Comparison of ENCODE assay signal across 8 cellular contexts in the genomic region with DNA sequence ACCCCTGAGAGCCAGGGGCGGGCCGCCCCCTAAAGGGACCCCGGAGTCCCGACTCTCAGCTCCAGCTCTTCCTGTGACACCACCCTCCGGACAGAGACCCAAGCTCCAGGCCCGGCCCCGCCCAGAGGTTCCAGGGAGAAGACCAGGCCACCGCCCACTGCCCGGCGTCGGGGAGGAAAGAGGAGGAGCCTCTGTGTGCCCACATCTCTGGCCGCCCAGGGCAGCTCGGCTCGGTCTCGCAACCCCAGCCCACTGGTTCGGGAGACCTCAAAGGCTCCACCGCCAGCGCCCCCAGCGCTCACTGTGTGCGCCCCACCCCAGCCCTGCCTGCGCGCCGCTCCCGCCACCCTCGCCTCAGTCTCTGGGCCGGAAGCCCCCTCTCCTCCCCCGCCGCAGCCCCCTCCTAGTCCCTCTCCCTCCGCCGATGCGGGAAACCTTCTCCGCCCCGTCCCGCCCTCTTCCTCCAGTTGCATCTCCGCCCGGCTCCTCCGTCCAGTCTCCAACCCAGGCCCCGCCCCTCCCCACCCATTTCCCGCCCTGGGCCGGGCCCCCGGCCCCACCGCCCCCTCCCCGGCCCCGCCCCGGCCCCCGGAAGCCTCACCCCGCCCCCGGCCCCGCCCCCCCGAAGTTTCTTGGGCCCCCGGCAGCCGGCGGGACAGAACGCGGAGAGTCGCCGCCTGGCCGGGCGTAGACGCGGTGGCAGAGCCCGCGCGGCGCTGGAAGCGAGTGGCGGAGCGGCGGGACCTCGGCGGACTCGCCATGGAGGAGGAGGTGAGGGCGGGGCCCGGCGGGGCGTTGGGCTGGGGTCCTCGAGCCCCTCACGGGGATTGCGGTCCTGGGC. TPM values are rescaled to one million over a fixed set of nuclear protein-coding genes. Genes with fewer than 3 reads are reported as not detected.
DNase-seq lines count a peak whose midpoint lies in the region; ATAC-seq and TF ChIP-seq lines count a peak whose summit lies in the region.

A gene with protein sequence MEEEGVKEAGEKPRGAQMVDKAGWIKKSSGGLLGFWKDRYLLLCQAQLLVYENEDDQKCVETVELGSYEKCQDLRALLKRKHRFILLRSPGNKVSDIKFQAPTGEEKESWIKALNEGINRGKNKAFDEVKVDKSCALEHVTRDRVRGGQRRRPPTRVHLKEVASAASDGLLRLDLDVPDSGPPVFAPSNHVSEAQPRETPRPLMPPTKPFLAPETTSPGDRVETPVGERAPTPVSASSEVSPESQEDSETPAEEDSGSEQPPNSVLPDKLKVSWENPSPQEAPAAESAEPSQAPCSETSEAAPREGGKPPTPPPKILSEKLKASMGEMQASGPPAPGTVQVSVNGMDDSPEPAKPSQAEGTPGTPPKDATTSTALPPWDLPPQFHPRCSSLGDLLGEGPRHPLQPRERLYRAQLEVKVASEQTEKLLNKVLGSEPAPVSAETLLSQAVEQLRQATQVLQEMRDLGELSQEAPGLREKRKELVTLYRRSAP (plus strand): TSS at position 658 of the 841 bp plus-strand sequence. CDS start 102 bp downstream, at position 760.

- H3K4me1 Mint-ChIP-seq in CD4-positive, CD25-positive, alpha-beta regulatory T cell: peaks cover 20 to 83% (median 58%) of the 10 kb centered on the region in 4 donors

- no peaks in the 10 kb centered on the region for H3K9me3 ChIP-seq in CD4-positive, CD25-positive, alpha-beta regulatory T cell (ENCODE audit: control insufficient read depth in 2 of 2, low read length in 2 of 2)
- H3K9me3 ChIP-seq in lung (ENCODE audit: control insufficient read depth in 2 of 2, insufficient read depth in 1 of 2, low read length in 1 of 2): no peaks in the 10 kb centered on the region

- H3K4me3 Mint-ChIP-seq in CD4-positive, CD25-positive, alpha-beta regulatory T cell: peak within 1 kb of the TSS; percentile 92 to 99 (median 97)

- H3K27me3 Mint-ChIP-seq in CD4-positive, CD25-positive, alpha-beta regulatory T cell: no peaks in the 10 kb centered on the region

- peak within 1 kb of the TSS; percentile 86 for H3K4me3 ChIP-seq in CD4-positive, CD25-positive, alpha-beta regulatory T cell (ENCODE audit: low read depth, low read length)
- H3K4me3 ChIP-seq in lung: peak within 1 kb of the TSS; percentile 86

- H3K27me3 ChIP-seq in CD4-positive, CD25-positive, alpha-beta regulatory T cell (ENCODE audit: control insufficient read depth, insufficient read depth, low read length): no peaks in the 10 kb centered on the region
- H3K27me3 ChIP-seq in lung (ENCODE audit: control insufficient read depth, insufficient read depth): no peaks in the 10 kb centered on the region

- TF ChIP-seq CTCF in lung (IDR thresholded peaks at IDR 0.05; ENCODE audit: control extremely low read depth, extremely low read depth): no peak

- H3K36me3 Mint-ChIP-seq in CD4-positive, CD25-positive, alpha-beta regulatory T cell: no peaks in the 10 kb centered on the region

- peak within 1 kb of the TSS; percentile 92 to 96 (median 92) for H3K27ac Mint-ChIP-seq in CD4-positive, CD25-positive, alpha-beta regulatory T cell

- H3K27ac ChIP-seq in CD4-positive, CD25-positive, alpha-beta regulatory T cell (ENCODE audit: insufficient read depth, low read length, poor library complexity, severe bottlenecking): peak within 1 kb of the TSS; percentile 75
- peak within 1 kb of the TSS; percentile 89 to 96 for H3K27ac ChIP-seq in lung (ENCODE audit: low read depth in 1 of 2, low read length in 1 of 2)

- H3K4me1 ChIP-seq in CD4-positive, CD25-positive, alpha-beta regulatory T cell (ENCODE audit: control insufficient read depth, insufficient read depth, low read length, poor library complexity, severe bottlenecking): peaks cover 58% of the 10 kb centered on the region
- H3K4me1 ChIP-seq in lung (ENCODE audit: control insufficient read depth in 2 of 2, insufficient read depth in 2 of 2, low read length in 2 of 2): peaks cover 0 to 12% of the 10 kb centered on the region in 2 donors

- WGBS in lung, 2 donors: 0 to 1% methylated on average over 41 to 79 of the region's 79 CpGs

- H3K9me3 Mint-ChIP-seq in CD4-positive, CD25-positive, alpha-beta regulatory T cell: no peaks in the 10 kb centered on the region

- DNase-seq in CD4-positive, CD25-positive, alpha-beta regulatory T cell: peak; percentile 87 to 96 (median 92)
- DNase-seq in HK-2 (ENCODE audit: unreplicated experiment): peak; percentile 91
- peak; percentile 42 for DNase-seq in NK-92 (lab: John Stamatoyannopoulos, UW; ENCODE audit: unreplicated experiment)
- peak; percentile 80 to 81 for DNase-seq in activated CD8-positive, alpha-beta memory T cell treated with anti-CD3 and anti-CD28 coated beads for 1 hour (ENCODE audit: extremely low read depth in 1 of 2, low read depth in 1 of 2)
- DNase-seq in effector CD4-positive, alpha-beta T cell: peak; percentile 87
- peak; percentile 97 for DNase-seq in lung (ENCODE audit: low spot score)
- DNase-seq in stimulated activated CD4-positive, alpha-beta T cell treated with anti-CD3 and anti-CD28 coated beads, TNF-alpha, amount 100 ng/mL, for 24 hours (ENCODE audit: low read depth in 3 of 3): peak; percentile 70 to 91 (median 71)

- ATAC-seq in CD4-positive, CD25-positive, alpha-beta regulatory T cell (ENCODE audit: low read depth in 2 of 2): peak; percentile 83 to 85
- ATAC-seq in GM19397 (IDR thresholded peaks at IDR 0.05; ENCODE audit: unreplicated experiment): peak; percentile 60
- ATAC-seq in lung (ENCODE audit: insufficient read depth, low FRiP score): peak; percentile 88

- no peaks in the 10 kb centered on the region for H3K36me3 ChIP-seq in CD4-positive, CD25-positive, alpha-beta regulatory T cell (ENCODE audit: control insufficient read depth, insufficient read depth, low read length)
- no peaks in the 10 kb centered on the region for H3K36me3 ChIP-seq in lung (ENCODE audit: control insufficient read depth in 2 of 2, insufficient read depth in 2 of 2, low read length in 2 of 2)

RNA-seq across cellular contexts. Expression of the gene that starts here (rescaled TPM):
- total RNA-seq in CD4-positive, CD25-positive, alpha-beta regulatory T cell: 15.6 TPM
- 10 to 100 TPM; 27.2 to 33.4 (median 29.3) TPM for polyA plus RNA-seq in CD4-positive, CD25-positive, alpha-beta regulatory T cell
- total RNA-seq in lung: 10 to 100 TPM; 25.6 to 84.1 TPM
- polyA plus RNA-seq in lung: 10 to 100 TPM; 36.9 to 75.3 TPM

Comparison
In these comparisons a context has a peak if more than half of its experiments do, and no peak if none do; other contexts are left out.
1. Peak in every context shown above with its lines: DNase-seq, ATAC-seq, H3K4me3 ChIP-seq and H3K27ac ChIP-seq.
2. DNase-seq: peak in every context shown above with its lines; median percentile 97 in lung; 92 in CD4-positive, CD25-positive, alpha-beta regulatory T cell; 91 in HK-2; 87 in effector CD4-positive, alpha-beta T cell; 80 in activated CD8-positive, alpha-beta memory T cell treated with anti-CD3 and anti-CD28 coated beads for 1 hour; 71 in stimulated activated CD4-positive, alpha-beta T cell treated with anti-CD3 and anti-CD28 coated beads, TNF-alpha, amount 100 ng/mL, for 24 hours; 42 in NK-92.